Comparison of ENCODE assay signal across 9 cellular contexts in the genomic region with DNA sequence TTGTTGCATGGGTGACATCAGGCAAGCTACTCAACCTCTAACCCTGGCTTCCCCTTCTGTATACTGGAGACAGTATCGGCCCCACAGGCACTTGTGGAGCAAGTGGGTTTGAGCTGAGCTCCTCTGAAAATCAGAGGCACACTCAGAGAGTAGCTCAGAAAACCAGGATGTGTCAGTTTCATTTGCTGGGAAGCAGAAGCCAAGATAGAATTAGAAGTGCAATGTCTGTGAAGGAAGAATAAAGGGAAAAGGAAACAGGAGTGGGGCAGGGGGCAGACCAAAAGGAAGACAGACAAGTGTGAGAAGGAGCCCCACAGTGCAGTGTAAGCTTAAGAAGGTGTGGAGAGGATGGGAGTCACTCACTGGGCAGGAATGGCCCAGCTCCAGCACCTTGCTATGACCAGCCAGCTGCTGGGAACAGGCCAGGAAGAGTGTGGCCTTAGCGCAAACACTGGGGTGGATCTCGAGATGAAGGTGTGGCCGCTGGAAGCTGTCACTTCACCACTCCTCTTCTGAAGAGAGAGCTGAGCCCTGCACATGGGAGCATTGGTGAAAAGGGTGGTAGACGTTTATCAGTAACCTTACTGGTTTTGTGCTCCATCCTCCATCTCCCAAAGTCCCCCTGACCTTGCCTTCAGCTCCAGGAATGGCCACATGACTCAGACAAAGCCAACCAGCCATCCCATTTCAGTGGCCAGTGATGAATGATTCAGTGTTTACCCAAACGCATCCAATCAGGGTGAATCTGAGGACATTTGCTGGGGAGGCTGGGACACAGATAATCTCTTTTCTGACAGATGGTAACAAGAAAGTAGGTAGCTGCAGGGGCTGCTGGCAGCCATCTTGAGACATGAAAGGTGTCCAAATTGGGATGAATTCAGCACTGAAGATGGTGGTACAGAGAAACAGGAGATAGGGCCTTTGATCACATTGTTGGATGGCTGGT.
A peak's percentile ranks its signal among the peaks of the same experiment; 100 is the strongest.
DNase-seq lines count a peak whose midpoint lies in the region; ATAC-seq and TF ChIP-seq lines count a peak whose summit lies in the region.
"Had no signal": no experiment of that assay in that cellular context is flagged by ENCODE, and none has a peak within 500 bp of the region (broad histone marks: within the 10 kb centered on the region; RNA-seq: fewer than 3 reads in every experiment).

No MANE protein-coding gene starts in this region.

- POLR2A ChIA-PET in HEK293 (lab: Yijun Ruan, JAX) = interaction anchor here (1.2 kb wide), 1 partner anchor 59 kb away, joined by 3 read pairs; no protein-coding TSS in a partner anchor
- POLR2A ChIA-PET in activated naive CD8-positive, alpha-beta T cell treated with anti-CD3 and anti-CD28 coated beads, Interleukin-2, amount 10 ng/mL, durations not matched to agents 7 days and 5 days (lab: Charles Lee) = interaction anchor here (0.6 to 2.1 kb wide), 5 partner anchors 16 to 257 kb away, joined by 3 to 10 read pairs (median 4); partner anchors contain the start of gene PPP4R2

- peaks cover 20% of the 10 kb centered on the region for H3K4me1 ChIP-seq in CD4-positive, CD25-positive, alpha-beta regulatory T cell (ENCODE audit: control insufficient read depth, insufficient read depth, low read length, poor library complexity, severe bottlenecking)
- no peaks in the 10 kb centered on the region for H3K4me1 ChIP-seq in HEK293 (ENCODE audit: control insufficient read depth, insufficient read depth, low read length)

- peak overlapping the region; percentile 47 for H3K27ac ChIP-seq in CD4-positive, CD25-positive, alpha-beta regulatory T cell (ENCODE audit: insufficient read depth, low read length, poor library complexity, severe bottlenecking)
- H3K27ac ChIP-seq in HEK293 (ENCODE audit: extremely low read depth, low read depth, low read length) = no peak overlapping the region
- H3K27ac ChIP-seq: SK-N-MC had no signal

- H3K9me3 Mint-ChIP-seq in CD4-positive, CD25-positive, alpha-beta regulatory T cell = peaks cover 0 to 3% (median 1%) of the 10 kb centered on the region in 7 donors
- H3K9me3 Mint-ChIP-seq in activated naive CD8-positive, alpha-beta T cell treated with anti-CD3 and anti-CD28 coated beads, Interleukin-2, amount 10 ng/mL, durations not matched to agents 7 days and 5 days = no peaks in the 10 kb centered on the region
- H3K9me3 Mint-ChIP-seq in memory B cell = no peaks in the 10 kb centered on the region

- TF ChIP-seq CTCF in HEK293 (tag by site-specific recombination; IDR thresholded peaks at IDR 0.05) = no peak

- no peak for DNase-seq in CD4-positive, CD25-positive, alpha-beta regulatory T cell
- DNase-seq in activated naive CD8-positive, alpha-beta T cell treated with anti-CD3 and anti-CD28 coated beads, Interleukin-2, amount 10 ng/mL, durations not matched to agents 7 days and 5 days = no peak
- DNase-seq in memory B cell (ENCODE audit: low spot score in 2 of 2) (no peak), NCI-H2081 (lab: John Stamatoyannopoulos, UW) (no peak), SK-N-DZ (ENCODE audit: low spot score) (no peak)

- H3K4me3 ChIP-seq in CD4-positive, CD25-positive, alpha-beta regulatory T cell (ENCODE audit: low read depth, low read length) = peak overlapping the region; percentile 69
- H3K4me3 ChIP-seq in HEK293 (ENCODE audit: low read depth, low read length) = no peak overlapping the region

- CTCF ChIA-PET in HEK293 (lab: Yijun Ruan, JAX) = interaction anchor here (1.1 to 1.2 kb wide), 2 partner anchors 74 to 83 kb away, joined by 3 to 4 read pairs; no protein-coding TSS in a partner anchor

- peak overlapping the region; percentile 85 to 97 (median 91) for H3K4me3 Mint-ChIP-seq in CD4-positive, CD25-positive, alpha-beta regulatory T cell
- peak overlapping the region; percentile 87 for H3K4me3 Mint-ChIP-seq in activated naive CD8-positive, alpha-beta T cell treated with anti-CD3 and anti-CD28 coated beads, Interleukin-2, amount 10 ng/mL, durations not matched to agents 7 days and 5 days
- H3K4me3 Mint-ChIP-seq in memory B cell = peak overlapping the region; percentile 76

- H3K36me3 ChIP-seq in CD4-positive, CD25-positive, alpha-beta regulatory T cell (ENCODE audit: control insufficient read depth, insufficient read depth, low read length) = no peaks in the 10 kb centered on the region
- no peaks in the 10 kb centered on the region for H3K36me3 ChIP-seq in HEK293 (ENCODE audit: control insufficient read depth in 2 of 2, insufficient read depth in 1 of 2, low read length in 2 of 2)

- no peaks in the 10 kb centered on the region for H3K27me3 ChIP-seq in CD4-positive, CD25-positive, alpha-beta regulatory T cell (ENCODE audit: control insufficient read depth, insufficient read depth, low read length)

- peaks cover 5 to 33% (median 16%) of the 10 kb centered on the region in 4 donors for H3K4me1 Mint-ChIP-seq in CD4-positive, CD25-positive, alpha-beta regulatory T cell
- H3K4me1 Mint-ChIP-seq in activated naive CD8-positive, alpha-beta T cell treated with anti-CD3 and anti-CD28 coated beads, Interleukin-2, amount 10 ng/mL, durations not matched to agents 7 days and 5 days = peaks cover 9% of the 10 kb centered on the region
- H3K4me1 Mint-ChIP-seq in memory B cell = peaks cover 9% of the 10 kb centered on the region

- peak overlapping the region; percentile 88 to 97 (median 89) for H3K27ac Mint-ChIP-seq in CD4-positive, CD25-positive, alpha-beta regulatory T cell
- peak overlapping the region; percentile 88 for H3K27ac Mint-ChIP-seq in activated naive CD8-positive, alpha-beta T cell treated with anti-CD3 and anti-CD28 coated beads, Interleukin-2, amount 10 ng/mL, durations not matched to agents 7 days and 5 days
- no peak overlapping the region for H3K27ac Mint-ChIP-seq in memory B cell

- peaks cover 0 to 4% of the 10 kb centered on the region in 2 experiments for H3K9me3 ChIP-seq in CD4-positive, CD25-positive, alpha-beta regulatory T cell (ENCODE audit: control insufficient read depth in 2 of 2, low read length in 2 of 2)
- H3K9me3 ChIP-seq in HEK293 (ENCODE audit: control insufficient read depth, insufficient read depth, low read depth, low read length) = no peaks in the 10 kb centered on the region

- H3K27me3 Mint-ChIP-seq in CD4-positive, CD25-positive, alpha-beta regulatory T cell = peaks cover 4% of the 10 kb centered on the region
- H3K27me3 Mint-ChIP-seq in activated naive CD8-positive, alpha-beta T cell treated with anti-CD3 and anti-CD28 coated beads, Interleukin-2, amount 10 ng/mL, durations not matched to agents 7 days and 5 days = peaks cover 2% of the 10 kb centered on the region
- H3K27me3 Mint-ChIP-seq in memory B cell = peaks cover 26% of the 10 kb centered on the region

- peaks cover 6% of the 10 kb centered on the region for H3K36me3 Mint-ChIP-seq in CD4-positive, CD25-positive, alpha-beta regulatory T cell
- H3K36me3 Mint-ChIP-seq in activated naive CD8-positive, alpha-beta T cell treated with anti-CD3 and anti-CD28 coated beads, Interleukin-2, amount 10 ng/mL, durations not matched to agents 7 days and 5 days = peaks cover 4% of the 10 kb centered on the region
- peaks cover 1% of the 10 kb centered on the region for H3K36me3 Mint-ChIP-seq in memory B cell

- no peak for ATAC-seq in CD4-positive, CD25-positive, alpha-beta regulatory T cell (ENCODE audit: low read depth in 2 of 2)
- ATAC-seq in activated naive CD8-positive, alpha-beta T cell treated with anti-CD3 and anti-CD28 coated beads, Interleukin-2, amount 10 ng/mL, durations not matched to agents 7 days and 5 days (ENCODE audit: low read depth) = no peak
- ATAC-seq in memory B cell (ENCODE audit: low read depth) (no peak), GM21723 (IDR thresholded peaks at IDR 0.05; ENCODE audit: unreplicated experiment) (no peak)
- ATAC-seq in activated CD4-positive, CD25-positive, alpha-beta regulatory T cell treated with anti-CD3 and anti-CD28 coated beads, Interleukin-2, amount 50 U/mL, for 24 hours = no peak

TF ChIP-seq in HEK293, 187 proteins besides CTCF, POLR2A, EP300 and RAD21:
- TF ChIP-seq ZNF133 (tag by site-specific recombination; IDR thresholded peaks at IDR 0.05) (no peak), SCRT2 (tag by site-specific recombination; IDR thresholded peaks at IDR 0.05) (peak; percentile 66), ZNF548 (tag by site-specific recombination; IDR thresholded peaks at IDR 0.05) (peak; percentile 48; the same call in 1 of the 2 replicates)
